Comparison of ENCODE assay signal across 10 cellular contexts in genomic region chr2:239283961-239284801, GRCh38.
A peak's percentile ranks its signal among the peaks of the same experiment; 100 is the strongest.
DNase-seq lines count a peak whose midpoint lies in the region; ATAC-seq lines count a peak whose summit lies in the region.
"Had no signal": no experiment of that assay in that cellular context is flagged by ENCODE, and none has a peak within 500 bp of the region (broad histone marks: within the 10 kb centered on the region; RNA-seq: fewer than 3 reads in every experiment).

No MANE protein-coding gene starts in this region.

- H3K4me1 ChIP-seq in naive thymus-derived CD4-positive, alpha-beta T cell (ENCODE audit: control insufficient read depth in 2 of 2, insufficient read depth in 2 of 2, low read length in 2 of 2) = peaks cover 25 to 39% of the 10 kb centered on the region in 2 donors
- H3K4me1 ChIP-seq in aorta (ENCODE audit: control insufficient read depth in 1 of 2, insufficient read depth in 2 of 2, low read length in 2 of 2) = no peaks in the 10 kb centered on the region

- H3K27ac ChIP-seq in naive thymus-derived CD4-positive, alpha-beta T cell (ENCODE audit: low read depth, low read length) = peak overlapping the region; percentile 37
- no peak overlapping the region for H3K27ac ChIP-seq in aorta (ENCODE audit: low read depth in 1 of 2, low read length in 2 of 2)

- POLR2A ChIA-PET in naive thymus-derived CD4-positive, alpha-beta T cell (lab: Charles Lee) = interaction anchor here (1.5 to 20.2 kb wide), 5 partner anchors 9 to 97 kb away, joined by 5 to 362 read pairs (median 22); no protein-coding TSS in a partner anchor

- no peaks in the 10 kb centered on the region for H3K9me3 Mint-ChIP-seq in central memory CD8-positive, alpha-beta T cell
- H3K9me3 Mint-ChIP-seq in naive thymus-derived CD4-positive, alpha-beta T cell = peaks cover 0 to 2% (median 0%) of the 10 kb centered on the region in 11 donors
- H3K9me3 Mint-ChIP-seq: immature natural killer cell had no signal

- H3K4me3 ChIP-seq in naive thymus-derived CD4-positive, alpha-beta T cell (ENCODE audit: low read length) = no peak overlapping the region
- no peak overlapping the region for H3K4me3 ChIP-seq in aorta (ENCODE audit: low read length in 2 of 2)

- 94% methylated on average over 31 of the region's 31 CpGs for WGBS in aorta, 2 donors

- peak overlapping the region; percentile 22 for H3K27ac Mint-ChIP-seq in central memory CD8-positive, alpha-beta T cell (ENCODE audit: low read depth)
- H3K27ac Mint-ChIP-seq in naive thymus-derived CD4-positive, alpha-beta T cell = peak overlapping the region in 8 of 9 donors; percentile 23 to 97 (median 92)

- H3K4me3 Mint-ChIP-seq in central memory CD8-positive, alpha-beta T cell = peak overlapping the region; percentile 49
- peak overlapping the region; percentile 45 to 88 (median 86) for H3K4me3 Mint-ChIP-seq in naive thymus-derived CD4-positive, alpha-beta T cell

- H3K27me3 Mint-ChIP-seq in central memory CD8-positive, alpha-beta T cell = no peaks in the 10 kb centered on the region
- peaks cover 0 to 3% (median 0%) of the 10 kb centered on the region in 5 donors for H3K27me3 Mint-ChIP-seq in naive thymus-derived CD4-positive, alpha-beta T cell

- intact Hi-C loops in Right ventricle myocardium superior (cut with DNase I) = no loop called here
- intact Hi-C loops in left ventricle myocardium superior (cut with micrococcal nuclease) = no loop called here
- intact Hi-C loops in naive thymus-derived CD4-positive, alpha-beta T cell (cut with micrococcal nuclease) = no loop called here
- intact Hi-C loops in aorta (cut with DNase I) = no loop called here

- CTCF ChIA-PET in naive thymus-derived CD4-positive, alpha-beta T cell (lab: Charles Lee) = interaction anchor here (1.2 to 1.5 kb wide), 2 partner anchors 11 to 17 kb away, joined by 5 to 7 read pairs; no protein-coding TSS in a partner anchor

- no peaks in the 10 kb centered on the region for H3K27me3 ChIP-seq in naive thymus-derived CD4-positive, alpha-beta T cell (ENCODE audit: control insufficient read depth in 2 of 2, insufficient read depth in 2 of 2, low read length in 2 of 2)
- H3K27me3 ChIP-seq in aorta (ENCODE audit: control insufficient read depth in 1 of 2, insufficient read depth in 2 of 2, low read length in 1 of 2) = no peaks in the 10 kb centered on the region

- peaks cover 43% of the 10 kb centered on the region for H3K4me1 Mint-ChIP-seq in central memory CD8-positive, alpha-beta T cell
- H3K4me1 Mint-ChIP-seq in naive thymus-derived CD4-positive, alpha-beta T cell = peaks cover 38 to 65% (median 55%) of the 10 kb centered on the region in 7 donors

- H3K36me3 ChIP-seq in naive thymus-derived CD4-positive, alpha-beta T cell (ENCODE audit: control insufficient read depth in 2 of 3, insufficient read depth in 3 of 3, low read length in 3 of 3) = no peaks in the 10 kb centered on the region
- no peaks in the 10 kb centered on the region for H3K36me3 ChIP-seq in aorta (ENCODE audit: control insufficient read depth in 1 of 2, insufficient read depth in 2 of 2, low read length in 1 of 2)

- DNase-seq in Right ventricle myocardium superior = peak; percentile 37
- DNase-seq in left ventricle myocardium superior = no peak
- no peak for DNase-seq in central memory CD8-positive, alpha-beta T cell (ENCODE audit: low spot score in 2 of 2)
- DNase-seq in naive thymus-derived CD4-positive, alpha-beta T cell = no peak
- DNase-seq in aorta = peak in 1 of 2 donors; percentile 73
- no peak for DNase-seq in NCI-H1092 treated with DMSO at 0.1 percent for 48 hours (lab: John Stamatoyannopoulos, UW)
- no peak for DNase-seq in MV-4-11 (lab: John Stamatoyannopoulos, UW)
- no peak for DNase-seq in NCI-H1105 (lab: John Stamatoyannopoulos, UW)
- DNase-seq: GF-D8, immature natural killer cell had no signal

- no peak for ATAC-seq in Right ventricle myocardium superior (ENCODE audit: poor library complexity)
- ATAC-seq in left ventricle myocardium superior = no peak
- ATAC-seq in central memory CD8-positive, alpha-beta T cell (replicated peaks; ENCODE audit: extremely low read depth, poor library complexity, severe bottlenecking) = no peak
- no peak for ATAC-seq in naive thymus-derived CD4-positive, alpha-beta T cell
- ATAC-seq in aorta (ENCODE audit: low FRiP score) = peak; percentile 21

- no peaks in the 10 kb centered on the region for H3K36me3 Mint-ChIP-seq in central memory CD8-positive, alpha-beta T cell (ENCODE audit: insufficient read depth)
- peaks cover 0 to 16% (median 0%) of the 10 kb centered on the region in 5 donors for H3K36me3 Mint-ChIP-seq in naive thymus-derived CD4-positive, alpha-beta T cell
- H3K36me3 Mint-ChIP-seq: immature natural killer cell had no signal

- H3K9me3 ChIP-seq in naive thymus-derived CD4-positive, alpha-beta T cell (ENCODE audit: control insufficient read depth in 2 of 3, low read length in 3 of 3) = no peaks in the 10 kb centered on the region
- H3K9me3 ChIP-seq in aorta (ENCODE audit: control insufficient read depth, low read length) = no peaks in the 10 kb centered on the region
